Comparison of ENCODE assay signal across 5 cellular contexts in genomic region chr19:16943090-16943489, GRCh38. TPM values are rescaled to one million over a fixed set of nuclear protein-coding genes. Genes with fewer than 3 reads are reported as not detected.
"Had no signal": no experiment of that assay in that cellular context is flagged by ENCODE, and none has a peak within 500 bp of the region (broad histone marks: within the 10 kb centered on the region; RNA-seq: fewer than 3 reads in every experiment).

No MANE protein-coding gene starts in this region.

RNA-seq across cellular contexts. Expression of gene F2RL3, which starts 54.3 kb away (rescaled TPM):
- total RNA-seq: GM23338, H1, H9, HT-29, IMR-90 had no signal
- polyA plus RNA-seq: GM23338, H1 had no signal
